In the genomic region with DNA sequence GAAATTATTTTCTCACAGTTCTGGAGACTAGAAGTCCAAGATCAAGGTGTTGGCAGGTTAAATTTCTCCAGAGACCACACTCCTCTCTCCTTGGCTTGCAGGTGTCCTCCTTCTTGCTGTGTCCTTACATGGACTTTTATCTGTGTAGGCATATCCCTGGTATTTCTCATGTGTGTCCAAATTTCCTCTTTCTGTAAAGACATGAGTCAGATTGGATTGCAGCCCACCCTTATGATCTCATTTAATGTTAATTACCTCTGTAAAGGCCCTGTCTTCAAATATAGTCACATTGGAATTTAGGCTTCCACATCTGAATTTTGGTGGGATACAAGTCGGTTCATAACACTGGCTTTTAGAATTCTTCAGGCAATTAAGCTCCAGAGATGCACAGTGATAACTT, we compare ENCODE assay signal across 32 cellular contexts.
"Had no signal": no experiment of that assay in that cellular context is flagged by ENCODE, and none has a peak within 500 bp of the region (broad histone marks: within the 10 kb centered on the region; RNA-seq: fewer than 3 reads in every experiment).

No MANE protein-coding gene starts in this region.

- H3K9me3 Mint-ChIP-seq: activated T-helper 1 cell treated with anti-CD3 and anti-CD28 coated beads, Interleukin-12 subunit alpha, Interleukin-12 subunit beta, Interleukin-2, Interleukin-4 antibody, amounts not matched to agents 30 ng/mL and 10 ng/mL and 1 ng/mL, durations not matched to agents 14 hours and 24 hours and 36 hours; endodermal cell; T-helper 2 cell treated with Interferon-gamma antibody and Interleukin-4, amounts not matched to agents 5 μg/mL and 100 μg/mL, for 36 hours had no signal

- H3K4me1 ChIP-seq: adrenal gland, ascending aorta had no signal

- H3K27ac ChIP-seq: adrenal gland, ascending aorta, brain microvascular endothelial cell, coronary artery, dorsolateral prefrontal cortex, WERI-Rb-1 had no signal

- DNase-seq: activated B cell treated with CpG ODN at 0.5 μM for 24 hours; activated CD4-positive, alpha-beta T cell treated with anti-CD3 and anti-CD28 coated beads for 48 hours; activated CD4-positive, alpha-beta T cell treated with anti-CD3 and anti-CD28 coated beads, Interleukin-2, amount 50 U/mL, for 1 hour; activated CD4-positive, alpha-beta T cell treated with anti-CD3 and anti-CD28 coated beads, Interleukin-2, amount 50 U/mL, for 48 hours; activated CD8-positive, alpha-beta memory T cell treated with anti-CD3 and anti-CD28 coated beads for 24 hours; activated CD8-positive, alpha-beta T cell treated with anti-CD3 and anti-CD28 coated beads for 36 hours; activated effector memory CD4-positive, alpha-beta T cell treated with anti-CD3 and anti-CD28 coated beads, Interleukin-2, amount 50 U/mL, for 16 hours; activated naive CD4-positive, alpha-beta T cell treated with anti-CD3 and anti-CD28 coated beads for 36 hours; activated naive CD8-positive, alpha-beta T cell treated with anti-CD3 and anti-CD28 coated beads for 36 hours; activated naive CD8-positive, alpha-beta T cell treated with anti-CD3 and anti-CD28 coated beads, Interleukin-2, amount 50 U/mL, for 24 hours; activated T-cell treated with anti-CD3 and anti-CD28 coated beads, Interleukin-2, amount 50 U/mL, for 4 hours; adrenal gland; amygdala; brain microvascular endothelial cell; dorsolateral prefrontal cortex; effector memory CD4-positive, alpha-beta T cell; endodermal cell; head of caudate nucleus; hippocampal formation; T-helper 17 cell; T1000; WERI-Rb-1 had no signal

- H3K36me3 ChIP-seq: adrenal gland, ascending aorta, brain microvascular endothelial cell, WERI-Rb-1 had no signal

- H3K27ac Mint-ChIP-seq: activated B cell treated with CpG ODN at 0.5 μM for 24 hours; activated CD8-positive, alpha-beta T cell treated with anti-CD3 and anti-CD28 coated beads for 36 hours; activated naive CD4-positive, alpha-beta T cell treated with anti-CD3 and anti-CD28 coated beads for 36 hours; activated naive CD4-positive, alpha-beta T cell treated with anti-CD3 and anti-CD28 coated beads, Interleukin-2, amount 50 U/mL, for 24 hours; activated naive CD8-positive, alpha-beta T cell treated with anti-CD3 and anti-CD28 coated beads for 36 hours; activated naive CD8-positive, alpha-beta T cell treated with anti-CD3 and anti-CD28 coated beads, Interleukin-2, amount 50 U/mL, for 24 hours; activated T-helper 1 cell treated with anti-CD3 and anti-CD28 coated beads, Interleukin-12 subunit alpha, Interleukin-12 subunit beta, Interleukin-2, Interleukin-4 antibody, amounts not matched to agents 30 ng/mL and 10 ng/mL and 1 ng/mL, durations not matched to agents 14 hours and 24 hours and 36 hours; activated T-helper 2 cell treated with anti-CD3 and anti-CD28 coated beads, Interferon-gamma antibody, Interleukin-2, Interleukin-4, amounts not matched to agents 10 μg/mL and 5 μg/mL and 100 μg/mL, durations not matched to agents 14 hours and 24 hours and 36 hours; dendritic cell treated with granulocyte-macrophage colony-stimulating factor and Interleukin-4, amounts not matched to agents 40 ng/mL and 50 ng/mL, for 4 days; endodermal cell; T-helper 17 cell; T-helper 2 cell treated with Interferon-gamma antibody and Interleukin-4, amounts not matched to agents 5 μg/mL and 100 μg/mL, for 36 hours had no signal

- H3K36me3 Mint-ChIP-seq: activated naive CD4-positive, alpha-beta T cell treated with anti-CD3 and anti-CD28 coated beads, Interleukin-2, amount 50 U/mL, for 24 hours; activated naive CD8-positive, alpha-beta T cell treated with anti-CD3 and anti-CD28 coated beads for 36 hours had no signal

- ATAC-seq: activated CD4-positive, CD25-positive, alpha-beta regulatory T cell treated with anti-CD3 and anti-CD28 coated beads, Interleukin-2, amount 50 U/mL, for 24 hours; activated CD8-positive, alpha-beta T cell treated with anti-CD3 and anti-CD28 coated beads for 36 hours; activated naive CD8-positive, alpha-beta T cell treated with anti-CD3 and anti-CD28 coated beads, Interleukin-2, amount 50 U/mL, for 24 hours; activated T-cell treated with anti-CD3 and anti-CD28 coated beads, Interleukin-2, amount 50 U/mL, for 4 hours; esophagus mucosa; T-helper 17 cell had no signal

- H3K27me3 Mint-ChIP-seq: activated B cell treated with CpG ODN at 0.5 μM for 24 hours; activated CD8-positive, alpha-beta T cell treated with anti-CD3 and anti-CD28 coated beads for 36 hours; activated naive CD4-positive, alpha-beta T cell treated with anti-CD3 and anti-CD28 coated beads, Interleukin-2, amount 50 U/mL, for 24 hours; activated naive CD8-positive, alpha-beta T cell treated with anti-CD3 and anti-CD28 coated beads for 36 hours; activated naive CD8-positive, alpha-beta T cell treated with anti-CD3 and anti-CD28 coated beads, Interleukin-2, amount 50 U/mL, for 24 hours; central memory CD8-positive, alpha-beta T cell; dendritic cell treated with granulocyte-macrophage colony-stimulating factor and Interleukin-4, amounts not matched to agents 40 ng/mL and 50 ng/mL, for 4 days; T-helper 17 cell had no signal

- H3K27me3 ChIP-seq: adrenal gland, ascending aorta, brain microvascular endothelial cell, dorsolateral prefrontal cortex had no signal

- H3K9me3 ChIP-seq: adrenal gland, ascending aorta had no signal

- H3K4me1 Mint-ChIP-seq: activated B cell treated with CpG ODN at 0.5 μM for 24 hours; activated naive CD4-positive, alpha-beta T cell treated with anti-CD3 and anti-CD28 coated beads, Interleukin-2, amount 50 U/mL, for 24 hours; activated naive CD8-positive, alpha-beta T cell treated with anti-CD3 and anti-CD28 coated beads for 36 hours; activated naive CD8-positive, alpha-beta T cell treated with anti-CD3 and anti-CD28 coated beads, Interleukin-2, amount 50 U/mL, for 24 hours; central memory CD8-positive, alpha-beta T cell; endodermal cell; T-helper 17 cell had no signal

- H3K4me3 Mint-ChIP-seq: activated B cell treated with CpG ODN at 0.5 μM for 24 hours; activated CD8-positive, alpha-beta T cell treated with anti-CD3 and anti-CD28 coated beads for 36 hours; activated naive CD4-positive, alpha-beta T cell treated with anti-CD3 and anti-CD28 coated beads for 36 hours; activated naive CD4-positive, alpha-beta T cell treated with anti-CD3 and anti-CD28 coated beads, Interleukin-2, amount 50 U/mL, for 24 hours; activated naive CD8-positive, alpha-beta T cell treated with anti-CD3 and anti-CD28 coated beads for 36 hours; activated naive CD8-positive, alpha-beta T cell treated with anti-CD3 and anti-CD28 coated beads, Interleukin-2, amount 50 U/mL, for 24 hours; activated T-cell treated with anti-CD3 and anti-CD28 coated beads, Interleukin-2, amount 50 U/mL, for 4 hours; activated T-helper 1 cell treated with anti-CD3 and anti-CD28 coated beads, Interleukin-12 subunit alpha, Interleukin-12 subunit beta, Interleukin-2, Interleukin-4 antibody, amounts not matched to agents 30 ng/mL and 10 ng/mL and 1 ng/mL, durations not matched to agents 14 hours and 24 hours and 36 hours; central memory CD8-positive, alpha-beta T cell; dendritic cell treated with granulocyte-macrophage colony-stimulating factor and Interleukin-4, amounts not matched to agents 40 ng/mL and 50 ng/mL, for 4 days; endodermal cell; T-helper 17 cell; T-helper 2 cell treated with Interferon-gamma antibody and Interleukin-4, amounts not matched to agents 5 μg/mL and 100 μg/mL, for 36 hours had no signal

- H3K4me3 ChIP-seq: adrenal gland, ascending aorta, coronary artery, dorsolateral prefrontal cortex had no signal
